In genomic region chr19:2624537-2625091, GRCh38 we compare ENCODE assay signal across 1 cellular context.
TF ChIP-seq lines count a peak whose summit lies in the region.

No MANE protein-coding gene starts in this region.

TF ChIP-seq in H1, 55 proteins besides CTCF, POLR2A, EP300 and RAD21:
- TF ChIP-seq TAF7 (optimal IDR thresholded peaks at IDR 0.05; ENCODE audit: borderline replicate concordance, low read depth, low read length) (no peak), TEAD4 (IDR thresholded peaks at IDR 0.05; ENCODE audit: low read depth, low read length) (no peak), SP1 (IDR thresholded peaks at IDR 0.05; ENCODE audit: low read depth, low read length) (no peak), POU5F1 (IDR thresholded peaks at IDR 0.05; ENCODE audit: low read depth, low read length) (no peak), CTBP2 (IDR thresholded peaks at IDR 0.05; ENCODE audit: borderline replicate concordance, insufficient read depth, insufficient read length, low read length) (no peak), SUZ12 (IDR thresholded peaks at IDR 0.05; ENCODE audit: low read length) (no peak), KDM1A (IDR thresholded peaks at IDR 0.05; ENCODE audit: borderline replicate concordance, low read length) (no peak), TBP (IDR thresholded peaks at IDR 0.05; ENCODE audit: low read depth, low read length) (no peak), MAX (IDR thresholded peaks at IDR 0.05) (no peak), SIN3A (conservative IDR thresholded peaks at IDR 0.05 in 1 of 2, IDR thresholded peaks at IDR 0.05 in 1 of 2; ENCODE audit: low read depth in 1 of 2, low read length in 2 of 2) (no peak), PHF8 (conservative IDR thresholded peaks at IDR 0.05; ENCODE audit: low read depth, low read length) (no peak), SRF (IDR thresholded peaks at IDR 0.05; ENCODE audit: low read depth, low read length) (no peak), HDAC2 (IDR thresholded peaks at IDR 0.05; ENCODE audit: borderline replicate concordance in 1 of 2, low read depth in 2 of 2, low read length in 2 of 2) (no peak)
- TF ChIP-seq, protein P1, sequence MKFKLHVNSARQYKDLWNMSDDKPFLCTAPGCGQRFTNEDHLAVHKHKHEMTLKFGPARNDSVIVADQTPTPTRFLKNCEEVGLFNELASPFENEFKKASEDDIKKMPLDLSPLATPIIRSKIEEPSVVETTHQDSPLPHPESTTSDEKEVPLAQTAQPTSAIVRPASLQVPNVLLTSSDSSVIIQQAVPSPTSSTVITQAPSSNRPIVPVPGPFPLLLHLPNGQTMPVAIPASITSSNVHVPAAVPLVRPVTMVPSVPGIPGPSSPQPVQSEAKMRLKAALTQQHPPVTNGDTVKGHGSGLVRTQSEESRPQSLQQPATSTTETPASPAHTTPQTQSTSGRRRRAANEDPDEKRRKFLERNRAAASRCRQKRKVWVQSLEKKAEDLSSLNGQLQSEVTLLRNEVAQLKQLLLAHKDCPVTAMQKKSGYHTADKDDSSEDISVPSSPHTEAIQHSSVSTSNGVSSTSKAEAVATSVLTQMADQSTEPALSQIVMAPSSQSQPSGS (IDR thresholded peaks at IDR 0.05; ENCODE audit: low read length), result no peak
- TF ChIP-seq, protein P2, sequence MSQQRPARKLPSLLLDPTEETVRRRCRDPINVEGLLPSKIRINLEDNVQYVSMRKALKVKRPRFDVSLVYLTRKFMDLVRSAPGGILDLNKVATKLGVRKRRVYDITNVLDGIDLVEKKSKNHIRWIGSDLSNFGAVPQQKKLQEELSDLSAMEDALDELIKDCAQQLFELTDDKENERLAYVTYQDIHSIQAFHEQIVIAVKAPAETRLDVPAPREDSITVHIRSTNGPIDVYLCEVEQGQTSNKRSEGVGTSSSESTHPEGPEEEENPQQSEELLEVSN (IDR thresholded peaks at IDR 0.05), result no peak
- TF ChIP-seq, protein P3, sequence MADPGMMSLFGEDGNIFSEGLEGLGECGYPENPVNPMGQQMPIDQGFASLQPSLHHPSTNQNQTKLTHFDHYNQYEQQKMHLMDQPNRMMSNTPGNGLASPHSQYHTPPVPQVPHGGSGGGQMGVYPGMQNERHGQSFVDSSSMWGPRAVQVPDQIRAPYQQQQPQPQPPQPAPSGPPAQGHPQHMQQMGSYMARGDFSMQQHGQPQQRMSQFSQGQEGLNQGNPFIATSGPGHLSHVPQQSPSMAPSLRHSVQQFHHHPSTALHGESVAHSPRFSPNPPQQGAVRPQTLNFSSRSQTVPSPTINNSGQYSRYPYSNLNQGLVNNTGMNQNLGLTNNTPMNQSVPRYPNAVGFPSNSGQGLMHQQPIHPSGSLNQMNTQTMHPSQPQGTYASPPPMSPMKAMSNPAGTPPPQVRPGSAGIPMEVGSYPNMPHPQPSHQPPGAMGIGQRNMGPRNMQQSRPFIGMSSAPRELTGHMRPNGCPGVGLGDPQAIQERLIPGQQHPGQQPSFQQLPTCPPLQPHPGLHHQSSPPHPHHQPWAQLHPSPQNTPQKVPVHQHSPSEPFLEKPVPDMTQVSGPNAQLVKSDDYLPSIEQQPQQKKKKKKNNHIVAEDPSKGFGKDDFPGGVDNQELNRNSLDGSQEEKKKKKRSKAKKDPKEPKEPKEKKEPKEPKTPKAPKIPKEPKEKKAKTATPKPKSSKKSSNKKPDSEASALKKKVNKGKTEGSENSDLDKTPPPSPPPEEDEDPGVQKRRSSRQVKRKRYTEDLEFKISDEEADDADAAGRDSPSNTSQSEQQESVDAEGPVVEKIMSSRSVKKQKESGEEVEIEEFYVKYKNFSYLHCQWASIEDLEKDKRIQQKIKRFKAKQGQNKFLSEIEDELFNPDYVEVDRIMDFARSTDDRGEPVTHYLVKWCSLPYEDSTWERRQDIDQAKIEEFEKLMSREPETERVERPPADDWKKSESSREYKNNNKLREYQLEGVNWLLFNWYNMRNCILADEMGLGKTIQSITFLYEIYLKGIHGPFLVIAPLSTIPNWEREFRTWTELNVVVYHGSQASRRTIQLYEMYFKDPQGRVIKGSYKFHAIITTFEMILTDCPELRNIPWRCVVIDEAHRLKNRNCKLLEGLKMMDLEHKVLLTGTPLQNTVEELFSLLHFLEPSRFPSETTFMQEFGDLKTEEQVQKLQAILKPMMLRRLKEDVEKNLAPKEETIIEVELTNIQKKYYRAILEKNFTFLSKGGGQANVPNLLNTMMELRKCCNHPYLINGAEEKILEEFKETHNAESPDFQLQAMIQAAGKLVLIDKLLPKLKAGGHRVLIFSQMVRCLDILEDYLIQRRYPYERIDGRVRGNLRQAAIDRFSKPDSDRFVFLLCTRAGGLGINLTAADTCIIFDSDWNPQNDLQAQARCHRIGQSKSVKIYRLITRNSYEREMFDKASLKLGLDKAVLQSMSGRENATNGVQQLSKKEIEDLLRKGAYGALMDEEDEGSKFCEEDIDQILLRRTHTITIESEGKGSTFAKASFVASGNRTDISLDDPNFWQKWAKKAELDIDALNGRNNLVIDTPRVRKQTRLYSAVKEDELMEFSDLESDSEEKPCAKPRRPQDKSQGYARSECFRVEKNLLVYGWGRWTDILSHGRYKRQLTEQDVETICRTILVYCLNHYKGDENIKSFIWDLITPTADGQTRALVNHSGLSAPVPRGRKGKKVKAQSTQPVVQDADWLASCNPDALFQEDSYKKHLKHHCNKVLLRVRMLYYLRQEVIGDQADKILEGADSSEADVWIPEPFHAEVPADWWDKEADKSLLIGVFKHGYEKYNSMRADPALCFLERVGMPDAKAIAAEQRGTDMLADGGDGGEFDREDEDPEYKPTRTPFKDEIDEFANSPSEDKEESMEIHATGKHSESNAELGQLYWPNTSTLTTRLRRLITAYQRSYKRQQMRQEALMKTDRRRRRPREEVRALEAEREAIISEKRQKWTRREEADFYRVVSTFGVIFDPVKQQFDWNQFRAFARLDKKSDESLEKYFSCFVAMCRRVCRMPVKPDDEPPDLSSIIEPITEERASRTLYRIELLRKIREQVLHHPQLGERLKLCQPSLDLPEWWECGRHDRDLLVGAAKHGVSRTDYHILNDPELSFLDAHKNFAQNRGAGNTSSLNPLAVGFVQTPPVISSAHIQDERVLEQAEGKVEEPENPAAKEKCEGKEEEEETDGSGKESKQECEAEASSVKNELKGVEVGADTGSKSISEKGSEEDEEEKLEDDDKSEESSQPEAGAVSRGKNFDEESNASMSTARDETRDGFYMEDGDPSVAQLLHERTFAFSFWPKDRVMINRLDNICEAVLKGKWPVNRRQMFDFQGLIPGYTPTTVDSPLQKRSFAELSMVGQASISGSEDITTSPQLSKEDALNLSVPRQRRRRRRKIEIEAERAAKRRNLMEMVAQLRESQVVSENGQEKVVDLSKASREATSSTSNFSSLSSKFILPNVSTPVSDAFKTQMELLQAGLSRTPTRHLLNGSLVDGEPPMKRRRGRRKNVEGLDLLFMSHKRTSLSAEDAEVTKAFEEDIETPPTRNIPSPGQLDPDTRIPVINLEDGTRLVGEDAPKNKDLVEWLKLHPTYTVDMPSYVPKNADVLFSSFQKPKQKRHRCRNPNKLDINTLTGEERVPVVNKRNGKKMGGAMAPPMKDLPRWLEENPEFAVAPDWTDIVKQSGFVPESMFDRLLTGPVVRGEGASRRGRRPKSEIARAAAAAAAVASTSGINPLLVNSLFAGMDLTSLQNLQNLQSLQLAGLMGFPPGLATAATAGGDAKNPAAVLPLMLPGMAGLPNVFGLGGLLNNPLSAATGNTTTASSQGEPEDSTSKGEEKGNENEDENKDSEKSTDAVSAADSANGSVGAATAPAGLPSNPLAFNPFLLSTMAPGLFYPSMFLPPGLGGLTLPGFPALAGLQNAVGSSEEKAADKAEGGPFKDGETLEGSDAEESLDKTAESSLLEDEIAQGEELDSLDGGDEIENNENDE (IDR thresholded peaks at IDR 0.05; ENCODE audit: insufficient replicate concordance, low read length), result no peak
